1 cellular context compared by ENCODE assay signal in the genomic region with DNA sequence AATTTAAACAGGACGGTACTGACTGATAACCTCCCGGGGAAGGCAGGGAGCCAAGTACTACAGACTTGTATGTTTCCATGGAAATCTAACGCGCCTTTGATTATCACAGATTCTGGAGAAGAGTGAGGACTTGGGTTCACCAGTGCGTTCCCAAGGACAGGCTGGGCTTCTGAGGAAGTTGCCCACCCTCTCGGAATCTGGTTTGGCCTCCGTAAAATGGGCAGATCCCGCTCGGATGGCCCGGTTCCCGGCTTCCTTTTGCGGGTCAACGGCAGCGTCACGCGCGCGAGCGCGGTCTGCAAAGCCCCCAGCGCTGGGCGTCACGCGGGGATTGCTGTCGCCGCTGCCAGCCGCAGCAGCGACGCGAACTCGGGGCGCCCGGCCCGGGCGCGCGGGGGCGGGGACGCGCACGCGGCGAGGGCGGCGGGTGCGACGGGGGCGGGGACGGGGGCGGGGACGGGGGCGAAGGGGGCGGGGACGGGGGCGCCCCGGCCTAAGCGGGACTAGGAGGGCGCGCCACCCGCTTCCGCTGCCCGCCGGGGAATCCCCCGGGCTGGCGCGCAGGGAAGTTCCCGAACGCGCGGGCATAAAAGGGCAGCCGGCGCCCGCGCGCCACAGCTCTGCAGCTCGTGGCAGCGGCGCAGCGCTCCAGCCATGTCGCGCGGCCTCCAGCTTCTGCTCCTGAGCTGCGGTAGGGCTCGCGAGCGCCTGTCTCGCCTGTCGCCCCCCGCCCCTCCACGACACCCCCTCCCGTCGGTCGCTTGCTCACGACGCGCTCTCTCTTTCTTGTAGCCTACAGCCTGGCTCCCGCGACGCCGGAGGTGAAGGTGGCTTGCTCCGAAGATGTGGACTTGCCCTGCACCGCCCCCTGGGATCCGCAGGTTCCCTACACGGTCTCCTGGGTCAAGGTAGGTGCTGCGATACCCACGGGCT.
TF ChIP-seq lines count a peak whose summit lies in the region.

A gene with protein sequence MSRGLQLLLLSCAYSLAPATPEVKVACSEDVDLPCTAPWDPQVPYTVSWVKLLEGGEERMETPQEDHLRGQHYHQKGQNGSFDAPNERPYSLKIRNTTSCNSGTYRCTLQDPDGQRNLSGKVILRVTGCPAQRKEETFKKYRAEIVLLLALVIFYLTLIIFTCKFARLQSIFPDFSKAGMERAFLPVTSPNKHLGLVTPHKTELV (plus strand): TSS at position 615 of the 933 bp plus-strand sequence. CDS start 40 bp downstream, at position 655.

TF ChIP-seq in HepG2, 621 proteins besides CTCF, POLR2A, EP300 and RAD21 (continued from another document and continues in another):
- TF ChIP-seq, protein P1, sequence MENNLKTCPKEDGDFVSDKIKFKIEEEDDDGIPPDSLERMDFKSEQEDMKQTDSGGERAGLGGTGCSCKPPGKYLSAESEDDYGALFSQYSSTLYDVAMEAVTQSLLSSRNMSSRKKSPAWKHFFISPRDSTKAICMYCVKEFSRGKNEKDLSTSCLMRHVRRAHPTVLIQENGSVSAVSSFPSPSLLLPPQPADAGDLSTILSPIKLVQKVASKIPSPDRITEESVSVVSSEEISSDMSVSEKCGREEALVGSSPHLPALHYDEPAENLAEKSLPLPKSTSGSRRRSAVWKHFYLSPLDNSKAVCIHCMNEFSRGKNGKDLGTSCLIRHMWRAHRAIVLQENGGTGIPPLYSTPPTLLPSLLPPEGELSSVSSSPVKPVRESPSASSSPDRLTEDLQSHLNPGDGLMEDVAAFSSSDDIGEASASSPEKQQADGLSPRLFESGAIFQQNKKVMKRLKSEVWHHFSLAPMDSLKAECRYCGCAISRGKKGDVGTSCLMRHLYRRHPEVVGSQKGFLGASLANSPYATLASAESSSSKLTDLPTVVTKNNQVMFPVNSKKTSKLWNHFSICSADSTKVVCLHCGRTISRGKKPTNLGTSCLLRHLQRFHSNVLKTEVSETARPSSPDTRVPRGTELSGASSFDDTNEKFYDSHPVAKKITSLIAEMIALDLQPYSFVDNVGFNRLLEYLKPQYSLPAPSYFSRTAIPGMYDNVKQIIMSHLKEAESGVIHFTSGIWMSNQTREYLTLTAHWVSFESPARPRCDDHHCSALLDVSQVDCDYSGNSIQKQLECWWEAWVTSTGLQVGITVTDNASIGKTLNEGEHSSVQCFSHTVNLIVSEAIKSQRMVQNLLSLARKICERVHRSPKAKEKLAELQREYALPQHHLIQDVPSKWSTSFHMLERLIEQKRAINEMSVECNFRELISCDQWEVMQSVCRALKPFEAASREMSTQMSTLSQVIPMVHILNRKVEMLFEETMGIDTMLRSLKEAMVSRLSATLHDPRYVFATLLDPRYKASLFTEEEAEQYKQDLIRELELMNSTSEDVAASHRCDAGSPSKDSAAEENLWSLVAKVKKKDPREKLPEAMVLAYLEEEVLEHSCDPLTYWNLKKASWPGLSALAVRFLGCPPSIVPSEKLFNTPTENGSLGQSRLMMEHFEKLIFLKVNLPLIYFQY (CRISPR knock-in tag; IDR thresholded peaks at IDR 0.05; ENCODE audit: borderline replicate concordance), result no peak
- TF ChIP-seq SIN3B (IDR thresholded peaks at IDR 0.05; ENCODE audit: low read length) (no peak), CBX5 (CRISPR knock-in tag; IDR thresholded peaks at IDR 0.05; ENCODE audit: borderline replicate concordance) (no peak), ZBTB42 (CRISPR knock-in tag; IDR thresholded peaks at IDR 0.05) (no peak), CHD4 (IDR thresholded peaks at IDR 0.05; ENCODE audit: borderline replicate concordance, low read length) (no peak), ZSCAN20 (CRISPR knock-in tag; IDR thresholded peaks at IDR 0.05; ENCODE audit: borderline replicate concordance) (no peak), MTERF4 (CRISPR knock-in tag; IDR thresholded peaks at IDR 0.05) (no peak), TBX2 (CRISPR knock-in tag; IDR thresholded peaks at IDR 0.05; ENCODE audit: borderline replicate concordance) (0 out of 2 replicates have a peak, but pooled peaks have one; percentile 33), NR3C1 (CRISPR knock-in tag; IDR thresholded peaks at IDR 0.05) (no peak), ZFP41 (CRISPR knock-in tag; IDR thresholded peaks at IDR 0.05; ENCODE audit: borderline replicate concordance) (no peak), ZNF577 (CRISPR knock-in tag; IDR thresholded peaks at IDR 0.05; ENCODE audit: borderline replicate concordance, low read depth) (no peak), ZNF3 (CRISPR knock-in tag; IDR thresholded peaks at IDR 0.05) (no peak), E2F2 (CRISPR knock-in tag; IDR thresholded peaks at IDR 0.05; ENCODE audit: borderline replicate concordance) (no peak), ZNF17 (CRISPR knock-in tag; IDR thresholded peaks at IDR 0.05) (no peak), NFKB2 (CRISPR knock-in tag; IDR thresholded peaks at IDR 0.05; ENCODE audit: borderline replicate concordance) (no peak; the same call in 1 of the 2 replicates), ZNF570 (CRISPR knock-in tag; IDR thresholded peaks at IDR 0.05; ENCODE audit: borderline replicate concordance) (no peak), ZIK1 (CRISPR knock-in tag; IDR thresholded peaks at IDR 0.05; ENCODE audit: borderline replicate concordance, low read depth) (no peak), TCF12 (IDR thresholded peaks at IDR 0.05) (no peak), TCF12 (CRISPR knock-in tag; IDR thresholded peaks at IDR 0.05) (no peak), DNMT1 (CRISPR knock-in tag; IDR thresholded peaks at IDR 0.05) (no peak), SIX4 (CRISPR knock-in tag; IDR thresholded peaks at IDR 0.05) (no peak), LCORL (IDR thresholded peaks at IDR 0.05) (no peak), LCORL (CRISPR knock-in tag; IDR thresholded peaks at IDR 0.05) (no peak; the same call in 1 of the 2 replicates), SOX13 (IDR thresholded peaks at IDR 0.05) (no peak), SOX13 (CRISPR knock-in tag; conservative IDR thresholded peaks at IDR 0.05 in 1 of 2, IDR thresholded peaks at IDR 0.05 in 1 of 2) (no peak)
- TF ChIP-seq, protein P2, sequence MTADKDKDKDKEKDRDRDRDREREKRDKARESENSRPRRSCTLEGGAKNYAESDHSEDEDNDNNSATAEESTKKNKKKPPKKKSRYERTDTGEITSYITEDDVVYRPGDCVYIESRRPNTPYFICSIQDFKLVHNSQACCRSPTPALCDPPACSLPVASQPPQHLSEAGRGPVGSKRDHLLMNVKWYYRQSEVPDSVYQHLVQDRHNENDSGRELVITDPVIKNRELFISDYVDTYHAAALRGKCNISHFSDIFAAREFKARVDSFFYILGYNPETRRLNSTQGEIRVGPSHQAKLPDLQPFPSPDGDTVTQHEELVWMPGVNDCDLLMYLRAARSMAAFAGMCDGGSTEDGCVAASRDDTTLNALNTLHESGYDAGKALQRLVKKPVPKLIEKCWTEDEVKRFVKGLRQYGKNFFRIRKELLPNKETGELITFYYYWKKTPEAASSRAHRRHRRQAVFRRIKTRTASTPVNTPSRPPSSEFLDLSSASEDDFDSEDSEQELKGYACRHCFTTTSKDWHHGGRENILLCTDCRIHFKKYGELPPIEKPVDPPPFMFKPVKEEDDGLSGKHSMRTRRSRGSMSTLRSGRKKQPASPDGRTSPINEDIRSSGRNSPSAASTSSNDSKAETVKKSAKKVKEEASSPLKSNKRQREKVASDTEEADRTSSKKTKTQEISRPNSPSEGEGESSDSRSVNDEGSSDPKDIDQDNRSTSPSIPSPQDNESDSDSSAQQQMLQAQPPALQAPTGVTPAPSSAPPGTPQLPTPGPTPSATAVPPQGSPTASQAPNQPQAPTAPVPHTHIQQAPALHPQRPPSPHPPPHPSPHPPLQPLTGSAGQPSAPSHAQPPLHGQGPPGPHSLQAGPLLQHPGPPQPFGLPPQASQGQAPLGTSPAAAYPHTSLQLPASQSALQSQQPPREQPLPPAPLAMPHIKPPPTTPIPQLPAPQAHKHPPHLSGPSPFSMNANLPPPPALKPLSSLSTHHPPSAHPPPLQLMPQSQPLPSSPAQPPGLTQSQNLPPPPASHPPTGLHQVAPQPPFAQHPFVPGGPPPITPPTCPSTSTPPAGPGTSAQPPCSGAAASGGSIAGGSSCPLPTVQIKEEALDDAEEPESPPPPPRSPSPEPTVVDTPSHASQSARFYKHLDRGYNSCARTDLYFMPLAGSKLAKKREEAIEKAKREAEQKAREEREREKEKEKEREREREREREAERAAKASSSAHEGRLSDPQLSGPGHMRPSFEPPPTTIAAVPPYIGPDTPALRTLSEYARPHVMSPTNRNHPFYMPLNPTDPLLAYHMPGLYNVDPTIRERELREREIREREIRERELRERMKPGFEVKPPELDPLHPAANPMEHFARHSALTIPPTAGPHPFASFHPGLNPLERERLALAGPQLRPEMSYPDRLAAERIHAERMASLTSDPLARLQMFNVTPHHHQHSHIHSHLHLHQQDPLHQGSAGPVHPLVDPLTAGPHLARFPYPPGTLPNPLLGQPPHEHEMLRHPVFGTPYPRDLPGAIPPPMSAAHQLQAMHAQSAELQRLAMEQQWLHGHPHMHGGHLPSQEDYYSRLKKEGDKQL (CRISPR knock-in tag; IDR thresholded peaks at IDR 0.05; ENCODE audit: low read depth), result no peak
- TF ChIP-seq, protein P3, sequence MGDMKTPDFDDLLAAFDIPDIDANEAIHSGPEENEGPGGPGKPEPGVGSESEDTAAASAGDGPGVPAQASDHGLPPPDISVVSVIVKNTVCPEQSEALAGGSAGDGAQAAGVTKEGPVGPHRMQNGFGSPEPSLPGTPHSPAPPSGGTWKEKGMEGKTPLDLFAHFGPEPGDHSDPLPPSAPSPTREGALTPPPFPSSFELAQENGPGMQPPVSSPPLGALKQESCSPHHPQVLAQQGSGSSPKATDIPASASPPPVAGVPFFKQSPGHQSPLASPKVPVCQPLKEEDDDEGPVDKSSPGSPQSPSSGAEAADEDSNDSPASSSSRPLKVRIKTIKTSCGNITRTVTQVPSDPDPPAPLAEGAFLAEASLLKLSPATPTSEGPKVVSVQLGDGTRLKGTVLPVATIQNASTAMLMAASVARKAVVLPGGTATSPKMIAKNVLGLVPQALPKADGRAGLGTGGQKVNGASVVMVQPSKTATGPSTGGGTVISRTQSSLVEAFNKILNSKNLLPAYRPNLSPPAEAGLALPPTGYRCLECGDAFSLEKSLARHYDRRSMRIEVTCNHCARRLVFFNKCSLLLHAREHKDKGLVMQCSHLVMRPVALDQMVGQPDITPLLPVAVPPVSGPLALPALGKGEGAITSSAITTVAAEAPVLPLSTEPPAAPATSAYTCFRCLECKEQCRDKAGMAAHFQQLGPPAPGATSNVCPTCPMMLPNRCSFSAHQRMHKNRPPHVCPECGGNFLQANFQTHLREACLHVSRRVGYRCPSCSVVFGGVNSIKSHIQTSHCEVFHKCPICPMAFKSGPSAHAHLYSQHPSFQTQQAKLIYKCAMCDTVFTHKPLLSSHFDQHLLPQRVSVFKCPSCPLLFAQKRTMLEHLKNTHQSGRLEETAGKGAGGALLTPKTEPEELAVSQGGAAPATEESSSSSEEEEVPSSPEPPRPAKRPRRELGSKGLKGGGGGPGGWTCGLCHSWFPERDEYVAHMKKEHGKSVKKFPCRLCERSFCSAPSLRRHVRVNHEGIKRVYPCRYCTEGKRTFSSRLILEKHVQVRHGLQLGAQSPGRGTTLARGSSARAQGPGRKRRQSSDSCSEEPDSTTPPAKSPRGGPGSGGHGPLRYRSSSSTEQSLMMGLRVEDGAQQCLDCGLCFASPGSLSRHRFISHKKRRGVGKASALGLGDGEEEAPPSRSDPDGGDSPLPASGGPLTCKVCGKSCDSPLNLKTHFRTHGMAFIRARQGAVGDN (CRISPR knock-in tag; IDR thresholded peaks at IDR 0.05), result peak; percentile 82
- TF ChIP-seq, protein P4, sequence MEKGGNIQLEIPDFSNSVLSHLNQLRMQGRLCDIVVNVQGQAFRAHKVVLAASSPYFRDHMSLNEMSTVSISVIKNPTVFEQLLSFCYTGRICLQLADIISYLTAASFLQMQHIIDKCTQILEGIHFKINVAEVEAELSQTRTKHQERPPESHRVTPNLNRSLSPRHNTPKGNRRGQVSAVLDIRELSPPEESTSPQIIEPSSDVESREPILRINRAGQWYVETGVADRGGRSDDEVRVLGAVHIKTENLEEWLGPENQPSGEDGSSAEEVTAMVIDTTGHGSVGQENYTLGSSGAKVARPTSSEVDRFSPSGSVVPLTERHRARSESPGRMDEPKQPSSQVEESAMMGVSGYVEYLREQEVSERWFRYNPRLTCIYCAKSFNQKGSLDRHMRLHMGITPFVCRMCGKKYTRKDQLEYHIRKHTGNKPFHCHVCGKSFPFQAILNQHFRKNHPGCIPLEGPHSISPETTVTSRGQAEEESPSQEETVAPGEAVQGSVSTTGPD (CRISPR knock-in tag; IDR thresholded peaks at IDR 0.05), result no peak
- TF ChIP-seq, protein P5, sequence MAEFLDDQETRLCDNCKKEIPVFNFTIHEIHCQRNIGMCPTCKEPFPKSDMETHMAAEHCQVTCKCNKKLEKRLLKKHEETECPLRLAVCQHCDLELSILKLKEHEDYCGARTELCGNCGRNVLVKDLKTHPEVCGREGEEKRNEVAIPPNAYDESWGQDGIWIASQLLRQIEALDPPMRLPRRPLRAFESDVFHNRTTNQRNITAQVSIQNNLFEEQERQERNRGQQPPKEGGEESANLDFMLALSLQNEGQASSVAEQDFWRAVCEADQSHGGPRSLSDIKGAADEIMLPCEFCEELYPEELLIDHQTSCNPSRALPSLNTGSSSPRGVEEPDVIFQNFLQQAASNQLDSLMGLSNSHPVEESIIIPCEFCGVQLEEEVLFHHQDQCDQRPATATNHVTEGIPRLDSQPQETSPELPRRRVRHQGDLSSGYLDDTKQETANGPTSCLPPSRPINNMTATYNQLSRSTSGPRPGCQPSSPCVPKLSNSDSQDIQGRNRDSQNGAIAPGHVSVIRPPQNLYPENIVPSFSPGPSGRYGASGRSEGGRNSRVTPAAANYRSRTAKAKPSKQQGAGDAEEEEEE (CRISPR knock-in tag; IDR thresholded peaks at IDR 0.05; ENCODE audit: borderline replicate concordance), result no peak
- TF ChIP-seq, protein P6, sequence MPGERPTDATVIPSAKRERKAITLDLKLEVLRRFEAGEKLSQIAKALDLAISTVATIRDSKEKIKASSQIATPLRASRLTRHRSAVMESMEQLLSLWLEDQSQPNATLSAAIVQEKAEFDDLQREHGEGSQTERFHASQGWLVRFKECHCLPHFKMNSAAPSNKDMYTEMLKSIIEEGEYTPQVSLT (CRISPR knock-in tag; IDR thresholded peaks at IDR 0.05; ENCODE audit: borderline replicate concordance, low read depth), result no peak
